ENCODE assay signal across 1 cellular context in the genomic region with DNA sequence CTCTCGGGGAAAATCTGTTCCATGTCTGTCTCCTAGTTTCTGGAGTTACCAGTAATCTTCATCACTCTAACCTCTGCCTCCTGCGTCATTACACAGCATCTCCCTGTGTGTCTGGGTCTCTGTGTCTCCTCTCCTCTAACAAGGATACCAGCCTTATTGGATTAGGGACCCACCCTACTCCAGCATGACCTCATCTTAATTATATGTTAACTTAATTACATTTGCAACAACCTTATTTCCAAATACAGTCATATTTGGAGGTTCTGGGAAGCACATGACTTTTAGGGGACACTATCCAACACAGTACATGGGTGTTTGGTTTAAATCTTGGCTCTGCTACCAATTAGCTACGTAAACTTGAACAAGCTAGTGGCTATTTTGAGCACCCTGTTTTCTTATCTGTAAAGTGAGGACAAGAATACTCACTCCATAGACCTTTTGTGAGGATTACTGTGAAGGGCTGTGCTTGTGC.
TF ChIP-seq lines count a peak whose summit lies in the region.

No MANE protein-coding gene starts in this region.

TF ChIP-seq in SK-N-SH treated with all-trans-retinoic acid at 6 μM for 48 hours, 23 proteins besides CTCF, POLR2A, EP300 and RAD21 (continued from another document):
- TF ChIP-seq TSHZ2 (CRISPR knock-in tag; IDR thresholded peaks at IDR 0.05) (peak; percentile 91; the same call in 1 of the 2 replicates), ZNF70 (CRISPR knock-in tag; IDR thresholded peaks at IDR 0.05) (peak; percentile 79), OSR1 (CRISPR knock-in tag; IDR thresholded peaks at IDR 0.05) (no peak), PPARA (CRISPR knock-in tag; IDR thresholded peaks at IDR 0.05; ENCODE audit: borderline replicate concordance) (no peak), SNAI2 (CRISPR knock-in tag; IDR thresholded peaks at IDR 0.05) (peak; percentile 98), CSDC2 (CRISPR knock-in tag; IDR thresholded peaks at IDR 0.05) (peak; percentile 92), POU6F1 (CRISPR knock-in tag; IDR thresholded peaks at IDR 0.05; ENCODE audit: borderline replicate concordance, low read depth) (no peak), CREB5 (CRISPR knock-in tag; IDR thresholded peaks at IDR 0.05; ENCODE audit: low read depth) (peak; percentile 99), ZFP3 (CRISPR knock-in tag; IDR thresholded peaks at IDR 0.05) (peak; percentile 67; the same call in 1 of the 2 replicates), GLIS3 (CRISPR knock-in tag; IDR thresholded peaks at IDR 0.05) (peak; percentile 59; the same call in 1 of the 2 replicates), ISL1 (CRISPR knock-in tag; IDR thresholded peaks at IDR 0.05) (peak; percentile 93)
- TF ChIP-seq, protein P1, sequence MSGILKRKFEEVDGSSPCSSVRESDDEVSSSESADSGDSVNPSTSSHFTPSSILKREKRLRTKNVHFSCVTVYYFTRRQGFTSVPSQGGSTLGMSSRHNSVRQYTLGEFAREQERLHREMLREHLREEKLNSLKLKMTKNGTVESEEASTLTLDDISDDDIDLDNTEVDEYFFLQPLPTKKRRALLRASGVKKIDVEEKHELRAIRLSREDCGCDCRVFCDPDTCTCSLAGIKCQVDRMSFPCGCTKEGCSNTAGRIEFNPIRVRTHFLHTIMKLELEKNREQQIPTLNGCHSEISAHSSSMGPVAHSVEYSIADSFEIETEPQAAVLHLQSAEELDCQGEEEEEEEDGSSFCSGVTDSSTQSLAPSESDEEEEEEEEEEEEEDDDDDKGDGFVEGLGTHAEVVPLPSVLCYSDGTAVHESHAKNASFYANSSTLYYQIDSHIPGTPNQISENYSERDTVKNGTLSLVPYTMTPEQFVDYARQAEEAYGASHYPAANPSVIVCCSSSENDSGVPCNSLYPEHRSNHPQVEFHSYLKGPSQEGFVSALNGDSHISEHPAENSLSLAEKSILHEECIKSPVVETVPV (CRISPR knock-in tag; IDR thresholded peaks at IDR 0.05), result no peak
TF ChIP-seq in SK-N-SH treated with all-trans-retinoic acid at 6 μM for 48 hours: peak in this region for 14.
